Comparison of ENCODE assay signal across 11 cellular contexts in genomic region chr11:76577199-76577920, GRCh38.
A peak's percentile ranks its signal among the peaks of the same experiment; 100 is the strongest.
DNase-seq lines count a peak whose midpoint lies in the region; ATAC-seq, FAIRE-seq and TF ChIP-seq lines count a peak whose summit lies in the region.
"Had no signal": no experiment of that assay in that cellular context is flagged by ENCODE, and none has a peak within 500 bp of the region (broad histone marks: within the 10 kb centered on the region; RNA-seq: fewer than 3 reads in every experiment).

No MANE protein-coding gene starts in this region.

- no peak overlapping the region for H3K27ac Mint-ChIP-seq in CD8-positive, alpha-beta T cell
- H3K27ac Mint-ChIP-seq: activated CD8-positive, alpha-beta T cell treated with anti-CD3 and anti-CD28 coated beads, Interleukin-2, amount 10 ng/mL, durations not matched to agents 7 days and 5 days had no signal

- no peak for TF ChIP-seq CTCF in lung (IDR thresholded peaks at IDR 0.05; ENCODE audit: control extremely low read depth, extremely low read depth)
- no peak for TF ChIP-seq CTCF in WERI-Rb-1 (IDR thresholded peaks at IDR 0.05; ENCODE audit: low read depth, low read length)
- TF ChIP-seq CTCF in CD8-positive, alpha-beta T cell (IDR thresholded peaks at IDR 0.05) = no peak

- 62 to 75% methylated on average over 12 of the region's 12 CpGs for WGBS in lung, 2 donors

- H3K4me1 ChIP-seq in lung (ENCODE audit: control insufficient read depth in 2 of 2, insufficient read depth in 2 of 2, low read length in 2 of 2) = peaks cover 3 to 12% of the 10 kb centered on the region in 2 donors
- H3K4me1 ChIP-seq in CD8-positive, alpha-beta T cell (ENCODE audit: insufficient read depth, low read length) = no peaks in the 10 kb centered on the region

- peak; percentile 92 for FAIRE-seq in urothelium cell line (lab: Jason Lieb, UNC)

- no peak overlapping the region for H3K4me3 Mint-ChIP-seq in CD8-positive, alpha-beta T cell
- H3K4me3 Mint-ChIP-seq: activated CD8-positive, alpha-beta T cell treated with anti-CD3 and anti-CD28 coated beads, Interleukin-2, amount 10 ng/mL, durations not matched to agents 7 days and 5 days had no signal

- DNase-seq in NCI-H1105 (lab: John Stamatoyannopoulos, UW) (peak; percentile 6), NCI-H1105 treated with DMSO at 0.1 percent for 48 hours (lab: John Stamatoyannopoulos, UW) (no peak), dermis blood vessel endothelial cell (peak; percentile 68), lung (ENCODE audit: low spot score) (no peak), urothelium cell line (ENCODE audit: low spot score) (peak; percentile 95), WERI-Rb-1 (no peak)
- no peak for DNase-seq in CD8-positive, alpha-beta T cell
- DNase-seq: activated CD8-positive, alpha-beta T cell treated with anti-CD3 and anti-CD28 coated beads, Interleukin-2, amount 10 ng/mL, durations not matched to agents 7 days and 5 days; NCI-H187 had no signal

- H3K4me3 ChIP-seq in lung (no peak overlapping the region), WERI-Rb-1 (ENCODE audit: low read depth, low read length) (no peak overlapping the region)
- no peak overlapping the region for H3K4me3 ChIP-seq in CD8-positive, alpha-beta T cell (ENCODE audit: low read depth, low read length)

- H3K9me3 Mint-ChIP-seq in CD8-positive, alpha-beta T cell = no peaks in the 10 kb centered on the region

- H3K27ac ChIP-seq in lung (ENCODE audit: low read depth in 1 of 2, low read length in 1 of 2) (peak overlapping the region; percentile 62 to 78), WERI-Rb-1 (no peak overlapping the region)
- no peak overlapping the region for H3K27ac ChIP-seq in CD8-positive, alpha-beta T cell (ENCODE audit: low read depth, low read length)
- H3K27ac ChIP-seq: 22Rv1 had no signal

- no peaks in the 10 kb centered on the region for H3K4me1 Mint-ChIP-seq in CD8-positive, alpha-beta T cell (ENCODE audit: low read depth)

- H3K36me3 ChIP-seq in lung (ENCODE audit: control insufficient read depth in 2 of 2, insufficient read depth in 2 of 2, low read length in 2 of 2) (no peaks in the 10 kb centered on the region), WERI-Rb-1 (no peaks in the 10 kb centered on the region)
- no peaks in the 10 kb centered on the region for H3K36me3 ChIP-seq in CD8-positive, alpha-beta T cell (ENCODE audit: insufficient read depth, low read length)

- H3K36me3 Mint-ChIP-seq in CD8-positive, alpha-beta T cell = no peaks in the 10 kb centered on the region

- no peaks in the 10 kb centered on the region for H3K9me3 ChIP-seq in lung (ENCODE audit: control insufficient read depth in 2 of 2, insufficient read depth in 1 of 2, low read length in 1 of 2)
- H3K9me3 ChIP-seq in WERI-Rb-1 (ENCODE audit: severe bottlenecking) = no peaks in the 10 kb centered on the region
- no peaks in the 10 kb centered on the region for H3K9me3 ChIP-seq in CD8-positive, alpha-beta T cell (ENCODE audit: low read length)

- intact Hi-C loops in CD8-positive, alpha-beta T cell (cut with DNase I, micrococcal nuclease) = no loop called here

- H3K27me3 ChIP-seq in lung (ENCODE audit: control insufficient read depth, insufficient read depth) (no peaks in the 10 kb centered on the region), WERI-Rb-1 (ENCODE audit: insufficient read depth, low read depth, severe bottlenecking) (no peaks in the 10 kb centered on the region)
- H3K27me3 ChIP-seq in CD8-positive, alpha-beta T cell (ENCODE audit: insufficient read depth, low read length) = no peaks in the 10 kb centered on the region

- POLR2A ChIA-PET in CD8-positive, alpha-beta T cell (lab: Charles Lee) = no interaction called here

- ATAC-seq in lung (ENCODE audit: insufficient read depth, low FRiP score) = no peak
- ATAC-seq in CD8-positive, alpha-beta T cell = no peak
- no peak for ATAC-seq in GM19395 (IDR thresholded peaks at IDR 0.05; ENCODE audit: unreplicated experiment)
- ATAC-seq: activated CD8-positive, alpha-beta T cell treated with anti-CD3 and anti-CD28 coated beads, Interleukin-2, amount 10 ng/mL, durations not matched to agents 7 days and 5 days had no signal

- CTCF ChIA-PET in CD8-positive, alpha-beta T cell (lab: Charles Lee) = no interaction called here

- peaks cover 12% of the 10 kb centered on the region for H3K27me3 Mint-ChIP-seq in CD8-positive, alpha-beta T cell (ENCODE audit: low read depth)

Comparison
In these comparisons a context has a peak if more than half of its experiments do, and no peak if none do; other contexts are left out.
1. DNase-seq: peak in NCI-H1105 (single experiment), dermis blood vessel endothelial cell (single experiment) and urothelium cell line (single experiment); none in NCI-H1105 treated with DMSO at 0.1 percent for 48 hours (single experiment), lung (single experiment), WERI-Rb-1 (single experiment) and CD8-positive, alpha-beta T cell (0 of 7).
2. H3K27ac ChIP-seq: peak in lung (2 of 2); none in WERI-Rb-1 (single experiment) and CD8-positive, alpha-beta T cell (single experiment).